ENCODE assay signal across 16 cellular contexts in the genomic region with DNA sequence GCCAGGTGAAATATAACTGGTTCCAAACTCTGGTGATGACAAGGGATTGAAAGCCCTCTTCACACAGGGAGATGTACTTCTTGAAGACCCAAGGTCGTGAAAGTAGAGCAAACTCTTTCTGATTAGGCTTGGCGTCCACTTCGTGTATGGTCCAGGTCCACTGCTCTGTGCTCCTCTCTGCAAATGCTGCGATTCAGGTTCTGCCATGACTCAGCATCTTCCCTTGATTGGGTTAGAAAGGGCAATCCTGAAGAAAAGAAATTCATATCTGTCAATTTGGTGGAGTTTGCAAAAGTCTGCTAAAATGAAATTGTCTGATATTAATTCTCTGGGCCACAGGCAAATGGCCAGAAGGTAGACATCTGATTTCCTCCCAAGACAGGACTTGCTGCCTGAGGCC.
A peak's percentile ranks its signal among the peaks of the same experiment; 100 is the strongest.
DNase-seq lines count a peak whose midpoint lies in the region; ATAC-seq and TF ChIP-seq lines count a peak whose summit lies in the region.
"Had no signal": no experiment of that assay in that cellular context is flagged by ENCODE, and none has a peak within 500 bp of the region (broad histone marks: within the 10 kb centered on the region; RNA-seq: fewer than 3 reads in every experiment).

No MANE protein-coding gene starts in this region.

- H3K9me3 ChIP-seq in Karpas-422 (ENCODE audit: low read length) (no peaks in the 10 kb centered on the region), SU-DHL-6 (ENCODE audit: insufficient read depth, low read length) (no peaks in the 10 kb centered on the region), neuronal stem cell (replicated peaks in 1 of 2; ENCODE audit: control insufficient read depth in 2 of 2, insufficient read depth in 1 of 2, low read depth in 1 of 2, low read length in 2 of 2) (peaks cover 0 to 1% of the 10 kb centered on the region in 2 donors)
- H3K9me3 ChIP-seq: BE2C had no signal

- no peaks in the 10 kb centered on the region for H3K27me3 Mint-ChIP-seq in activated naive CD8-positive, alpha-beta T cell treated with anti-CD3 and anti-CD28 coated beads for 36 hours

- no peak overlapping the region for H3K4me3 Mint-ChIP-seq in activated naive CD8-positive, alpha-beta T cell treated with anti-CD3 and anti-CD28 coated beads for 36 hours
- H3K4me3 Mint-ChIP-seq: CD4-positive, CD25-positive, alpha-beta regulatory T cell; CD8-positive, alpha-beta memory T cell; GM23338 had no signal

- H2BK15ac ChIP-seq in neuronal stem cell (ENCODE audit: low read length), result no peak overlapping the region

- H3K36me3 ChIP-seq in Karpas-422 (ENCODE audit: insufficient read depth, low read length), result no peaks in the 10 kb centered on the region
- H3K36me3 ChIP-seq in SU-DHL-6 (ENCODE audit: low read length), result no peaks in the 10 kb centered on the region
- no peaks in the 10 kb centered on the region for H3K36me3 ChIP-seq in neuronal stem cell (replicated peaks in 1 of 2; ENCODE audit: control insufficient read depth in 2 of 2, insufficient read depth in 2 of 2, low read length in 2 of 2)
- H3K36me3 ChIP-seq: BE2C had no signal

- no peaks in the 10 kb centered on the region for H3F3A ChIP-seq in SU-DHL-6 (ENCODE audit: insufficient read depth)

- ATAC-seq in GM18858 (IDR thresholded peaks at IDR 0.05; ENCODE audit: unreplicated experiment), result no peak

- H3K9ac ChIP-seq in Karpas-422 (ENCODE audit: low read length) (no peak overlapping the region), SU-DHL-6 (ENCODE audit: low read length) (no peak overlapping the region), neuronal stem cell (ENCODE audit: low read depth, low read length, poor library complexity) (no peak overlapping the region)

- H3K9me2 ChIP-seq in Karpas-422 (replicated peaks; ENCODE audit: insufficient read depth, low read length), result no peaks in the 10 kb centered on the region
- H3K9me2 ChIP-seq in SU-DHL-6 (replicated peaks; ENCODE audit: insufficient read depth, low read length), result no peaks in the 10 kb centered on the region

- H3K27ac Mint-ChIP-seq in activated naive CD8-positive, alpha-beta T cell treated with anti-CD3 and anti-CD28 coated beads for 36 hours, result no peak overlapping the region
- H3K27ac Mint-ChIP-seq: CD4-positive, CD25-positive, alpha-beta regulatory T cell; CD8-positive, alpha-beta memory T cell; GM23338 had no signal

- no peaks in the 10 kb centered on the region for H3K9me3 Mint-ChIP-seq in activated naive CD8-positive, alpha-beta T cell treated with anti-CD3 and anti-CD28 coated beads for 36 hours

- H3K4me1 ChIP-seq in Karpas-422 (ENCODE audit: low read length) (peaks cover 10% of the 10 kb centered on the region), neuronal stem cell (ENCODE audit: control insufficient read depth in 2 of 2, insufficient read depth in 1 of 2, low read depth in 1 of 2, low read length in 2 of 2) (no peaks in the 10 kb centered on the region)
- H3K4me1 ChIP-seq: BE2C had no signal

- no peak overlapping the region for H3K23ac ChIP-seq in neuronal stem cell (ENCODE audit: low read depth, low read length, poor library complexity)

- no peaks in the 10 kb centered on the region for H3K79me1 ChIP-seq in neuronal stem cell (ENCODE audit: low read depth, low read length)

- no peak overlapping the region for H4K91ac ChIP-seq in neuronal stem cell (ENCODE audit: low read depth, low read length, poor library complexity)

- H3K4me3 ChIP-seq in Karpas-422 (ENCODE audit: low read length) (no peak overlapping the region), SU-DHL-6 (ENCODE audit: insufficient read depth, low read length, poor library complexity, severe bottlenecking) (no peak overlapping the region), neuronal stem cell (ENCODE audit: low read length in 2 of 2) (no peak overlapping the region)
- H3K4me3 ChIP-seq: GM23338 had no signal

- no peak overlapping the region for H3K14ac ChIP-seq in neuronal stem cell (ENCODE audit: low read length)

- H3K27me3 ChIP-seq in Karpas-422 (ENCODE audit: low read length) (no peaks in the 10 kb centered on the region), SU-DHL-6 (ENCODE audit: low read length) (no peaks in the 10 kb centered on the region), neuronal stem cell (ENCODE audit: control insufficient read depth in 3 of 3, insufficient read depth in 3 of 3, low read depth in 1 of 3, low read length in 3 of 3) (no peaks in the 10 kb centered on the region)
- H3K27me3 ChIP-seq: BE2C had no signal

- TF ChIP-seq CTCF in SU-DHL-6 (IDR thresholded peaks at IDR 0.05; ENCODE audit: insufficient read depth, low read length, poor library complexity, severe bottlenecking), result no peak

- no peak overlapping the region for H2BK120ac ChIP-seq in neuronal stem cell (ENCODE audit: low read depth, low read length)

- in situ Hi-C loops in G401 (cut with HindIII; ENCODE audit: low sequenced_read_pairs), result no loop called here

- H2BK5ac ChIP-seq in neuronal stem cell (ENCODE audit: low read length), result no peak overlapping the region

- no peaks in the 10 kb centered on the region for H3K79me2 ChIP-seq in Karpas-422 (ENCODE audit: low read length)
- no peaks in the 10 kb centered on the region for H3K79me2 ChIP-seq in SU-DHL-6 (ENCODE audit: insufficient read depth, low read length)

- DNase-seq in G401 (ENCODE audit: low spot score), result peak; percentile 19
- DNase-seq in Karpas-422, result no peak
- no peak for DNase-seq in neuronal stem cell (ENCODE audit: low spot score)
- DNase-seq in NCI-H1930 (lab: John Stamatoyannopoulos, UW), result no peak
- no peak for DNase-seq in hepatic stellate cell (ENCODE audit: low spot score)
- no peak for DNase-seq in activated naive CD8-positive, alpha-beta T cell treated with anti-CD3 and anti-CD28 coated beads for 36 hours
- DNase-seq: ACHN; CD8-positive, alpha-beta memory T cell; COR-L47; DMS 273 treated with DMSO at 0.1 percent for 48 hours; GDM1 had no signal

- no peak overlapping the region for H2BK12ac ChIP-seq in neuronal stem cell (ENCODE audit: low read length)

- H3K18ac ChIP-seq in neuronal stem cell (ENCODE audit: low read length), result no peak overlapping the region

- WGBS in neuronal stem cell (ENCODE audit: extremely low coverage in 2 of 2, insufficient read length in 2 of 2, insufficient replicate concordance in 1 of 2), 2 donors, result no CpG with 5 or more reads among the region's 4 CpGs

- no peaks in the 10 kb centered on the region for H3K4me1 Mint-ChIP-seq in activated naive CD8-positive, alpha-beta T cell treated with anti-CD3 and anti-CD28 coated beads for 36 hours
- H3K4me1 Mint-ChIP-seq: CD4-positive, CD25-positive, alpha-beta regulatory T cell; CD8-positive, alpha-beta memory T cell had no signal

- no peak overlapping the region for H4K8ac ChIP-seq in neuronal stem cell (ENCODE audit: low read depth, low read length)

- no peak overlapping the region for H3K4me2 ChIP-seq in Karpas-422 (ENCODE audit: low read depth, low read length, poor library complexity, severe bottlenecking)
- H3K4me2 ChIP-seq in SU-DHL-6 (ENCODE audit: low read depth, low read length, poor library complexity, severe bottlenecking), result no peak overlapping the region
- no peak overlapping the region for H3K4me2 ChIP-seq in neuronal stem cell (ENCODE audit: insufficient read depth, low read length, poor library complexity, severe bottlenecking)
- H3K4me2 ChIP-seq: GM23338 had no signal

- no peak overlapping the region for H3K4ac ChIP-seq in neuronal stem cell (ENCODE audit: low read length)

- no peak overlapping the region for H3K27ac ChIP-seq in Karpas-422 (ENCODE audit: low read length)
- H3K27ac ChIP-seq in SU-DHL-6 (ENCODE audit: low read depth, low read length), result no peak overlapping the region
- H3K27ac ChIP-seq in neuronal stem cell (replicated peaks; ENCODE audit: low read length), result no peak overlapping the region

- H4K20me1 ChIP-seq in Karpas-422 (ENCODE audit: insufficient read depth, low read depth, low read length) (no peaks in the 10 kb centered on the region), SU-DHL-6 (ENCODE audit: low read depth, low read length) (no peaks in the 10 kb centered on the region)

- H2AFZ ChIP-seq in Karpas-422 (ENCODE audit: low read length), result peak overlapping the region; percentile 31; the same call in 1 of the 2 replicates
- peak overlapping the region; percentile 31 for H2AFZ ChIP-seq in SU-DHL-6 (ENCODE audit: low read depth, low read length, severe bottlenecking)
- peak overlapping the region; percentile 75 for H2AFZ ChIP-seq in neuronal stem cell (ENCODE audit: low read length)
- H2AFZ ChIP-seq: GM23338 had no signal

- no peak overlapping the region for H2AK5ac ChIP-seq in neuronal stem cell (ENCODE audit: low read depth, low read length)

- no peaks in the 10 kb centered on the region for H3K36me3 Mint-ChIP-seq in activated naive CD8-positive, alpha-beta T cell treated with anti-CD3 and anti-CD28 coated beads for 36 hours
- H3K36me3 Mint-ChIP-seq: CD4-positive, CD25-positive, alpha-beta regulatory T cell; CD8-positive, alpha-beta memory T cell had no signal
